8 cellular contexts compared by ENCODE assay signal in the genomic region with DNA sequence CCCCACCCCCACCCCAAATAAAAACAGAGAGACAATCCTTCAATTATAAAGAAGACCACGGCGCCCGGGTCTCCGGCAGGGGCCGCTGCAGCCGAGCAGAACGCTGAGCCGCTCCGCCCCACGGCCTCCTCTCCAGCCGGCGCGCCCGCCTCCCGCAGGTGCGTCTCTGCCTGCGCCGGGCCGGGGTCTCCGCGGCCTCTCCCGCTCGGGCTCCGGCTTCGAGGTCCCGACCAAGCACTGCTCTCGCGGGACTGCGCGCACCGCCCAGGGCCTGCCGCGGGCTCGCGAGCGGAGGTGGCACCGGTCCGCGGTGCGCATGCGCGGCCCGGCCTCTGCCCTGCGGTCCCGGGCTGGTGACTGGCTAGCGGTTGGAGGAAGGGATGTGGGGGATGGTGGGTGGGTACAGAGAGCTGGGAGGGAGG.
DNase-seq lines count a peak whose midpoint lies in the region; ATAC-seq lines count a peak whose summit lies in the region.

No MANE protein-coding gene starts in this region.

- ATAC-seq in GM19023 (IDR thresholded peaks at IDR 0.05; ENCODE audit: unreplicated experiment): peak; percentile 77
- peak; percentile 76 for ATAC-seq in HG03196 (IDR thresholded peaks at IDR 0.05; ENCODE audit: unreplicated experiment)
- ATAC-seq in activated CD4-positive, CD25-positive, alpha-beta regulatory T cell treated with anti-CD3 and anti-CD28 coated beads, Interleukin-2, amount 50 U/mL, for 24 hours: peak; percentile 83 to 85

- DNase-seq in AG20443 (ENCODE audit: low spot score) (peak; percentile 99), NCI-H2227 treated with DMSO at 0.1 percent for 48 hours (lab: John Stamatoyannopoulos, UW) (peak; percentile 95), cerebellar cortex (ENCODE audit: low spot score) (peak; percentile 90), kidney glomerular epithelial cell (lab: John Stamatoyannopoulos, UW) (peak; percentile 88)
- peak; percentile 87 to 89 for DNase-seq in stimulated activated CD4-positive, alpha-beta T cell treated with anti-CD3 and anti-CD28 coated beads, Interleukin-15, amount 100 ng/mL, for 48 hours (ENCODE audit: low read depth in 2 of 2)

Comparison
In these comparisons a context has a peak if more than half of its experiments do, and no peak if none do; other contexts are left out.
1. Peak in every context shown above with its lines: DNase-seq and ATAC-seq.